In the genomic region with DNA sequence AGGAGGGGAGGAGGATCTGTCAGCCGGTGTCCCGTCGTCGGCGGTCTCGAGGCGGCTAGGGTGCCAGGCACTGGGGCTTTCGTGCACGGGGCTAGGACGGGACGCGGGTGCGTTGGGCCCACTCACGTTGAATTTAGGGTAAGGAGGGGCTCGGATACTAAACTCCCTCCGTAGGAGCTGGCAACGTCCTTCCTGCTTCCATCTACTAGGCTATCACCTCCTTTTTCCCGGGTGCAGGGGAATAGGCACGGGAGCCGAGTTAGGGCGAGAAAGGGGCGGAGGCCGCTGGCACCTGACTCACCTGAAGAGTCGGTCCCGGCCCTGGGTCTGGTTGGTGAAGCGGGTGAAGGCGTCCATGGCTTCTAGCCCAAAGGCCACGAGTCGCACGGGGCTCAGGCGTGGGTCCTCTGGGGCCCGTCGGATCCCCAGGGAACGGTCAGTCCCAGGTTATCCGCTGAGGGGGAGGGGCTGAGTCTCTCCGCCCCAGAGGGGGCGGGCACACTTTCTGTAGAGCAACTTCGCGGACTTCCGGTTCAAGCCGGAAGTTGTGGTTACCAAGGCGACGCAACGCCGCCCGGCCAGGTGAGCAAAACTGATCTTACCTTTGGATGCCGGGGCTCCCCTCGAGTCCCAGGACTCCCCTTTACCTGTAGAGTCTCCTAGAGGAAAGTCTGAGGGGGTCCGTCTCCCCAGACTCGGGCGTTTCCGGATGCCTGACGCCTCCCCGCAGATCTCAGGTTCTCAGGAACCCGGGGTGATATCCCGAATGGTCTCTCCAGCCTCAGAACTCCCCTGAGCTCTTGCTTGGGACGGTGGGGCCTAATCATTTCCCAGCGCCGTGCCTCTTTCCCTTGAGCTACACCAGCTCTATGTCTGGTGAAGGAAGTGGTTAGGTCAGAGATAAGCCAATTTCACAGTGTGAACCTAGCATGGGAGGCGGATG, we compare ENCODE assay signal across 8 cellular contexts. TPM values are rescaled to one million over a fixed set of nuclear protein-coding genes. Genes with fewer than 3 reads are reported as not detected.
DNase-seq lines count a peak whose midpoint lies in the region; ATAC-seq, FAIRE-seq and TF ChIP-seq lines count a peak whose summit lies in the region.

A gene with protein sequence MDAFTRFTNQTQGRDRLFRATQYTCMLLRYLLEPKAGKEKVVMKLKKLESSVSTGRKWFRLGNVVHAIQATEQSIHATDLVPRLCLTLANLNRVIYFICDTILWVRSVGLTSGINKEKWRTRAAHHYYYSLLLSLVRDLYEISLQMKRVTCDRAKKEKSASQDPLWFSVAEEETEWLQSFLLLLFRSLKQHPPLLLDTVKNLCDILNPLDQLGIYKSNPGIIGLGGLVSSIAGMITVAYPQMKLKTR (minus strand): TSS at position 479 of the 943 bp plus-strand sequence. CDS start 122 bp downstream, at position 357.
A gene (plus strand): TSS at position 536 of the 943 bp plus-strand sequence. CDS start 10,936 bp downstream, outside the sequence.

- 0 out of 3 replicates have a peak, but pooled peaks cover 5% of the 10 kb centered on the region for H3K4me1 ChIP-seq in A549

- no peak for TF ChIP-seq EP300 in A549 (IDR thresholded peaks at IDR 0.05)

- TF ChIP-seq RAD21 in A549 (conservative IDR thresholded peaks at IDR 0.05 in 1 of 2, IDR thresholded peaks at IDR 0.05 in 1 of 2) = no peak

- H3K9me3 ChIP-seq in A549 = no peaks in the 10 kb centered on the region

- no peak for FAIRE-seq in A549 (lab: Jason Lieb, UNC)

- whole genome bisulfite sequencing in A549 (ENCODE audit: missing lambda C conversion rate) = 3% methylated on average over 50 of the region's 60 CpGs

- peak within 1 kb of the TSS; percentile 82 for H3K4me3 ChIP-seq in A549

- TF ChIP-seq CTCF in A549 (IDR thresholded peaks at IDR 0.05) = no peak

- peak; percentile 82 for TF ChIP-seq POLR2A in A549 (IDR thresholded peaks at IDR 0.05; ENCODE audit: low read length)

- peak within 1 kb of the TSS; percentile 68 to 90 for H3K27ac ChIP-seq in A549

- DNase-seq in A549 (ENCODE audit: low read depth in 1 of 2, low spot score in 1 of 2) = peak; percentile 85 to 92
- DNase-seq in NCI-H2227 (lab: John Stamatoyannopoulos, UW; ENCODE audit: unreplicated experiment) = peak; percentile 82
- peak; percentile 66 for DNase-seq in activated CD4-positive, alpha-beta T cell treated with anti-CD3 and anti-CD28 coated beads for 1 hour
- peak; percentile 81 for DNase-seq in cerebellum (ENCODE audit: low spot score)
- peak; percentile 86 for DNase-seq in kidney tubule cell (ENCODE audit: low spot score)
- peak; percentile 44 to 69 for DNase-seq in stimulated activated CD4-positive, alpha-beta T cell treated with anti-CD3 and anti-CD28 coated beads, Interleukin-15, amount 100 ng/mL, for 48 hours (ENCODE audit: low read depth in 2 of 2)

- ATAC-seq in A549 (peak; percentile 98), GM18520 (IDR thresholded peaks at IDR 0.05; ENCODE audit: unreplicated experiment) (peak; percentile 77), HG03066 (IDR thresholded peaks at IDR 0.05; ENCODE audit: low read depth, unreplicated experiment) (peak; percentile 86)

- POLR2A ChIA-PET in A549 (lab: Yijun Ruan, JAX) = no interaction called here

- peak within 1 kb of the TSS; percentile 86 for H3K4me2 ChIP-seq in A549

- CTCF ChIA-PET in A549 (lab: Yijun Ruan, JAX) = interaction anchor here (0.6 to 2.3 kb wide), 2 partner anchors 13 to 44 kb away, joined by 3 to 9 read pairs; no protein-coding TSS in a partner anchor

TF ChIP-seq in A549, 52 proteins besides CTCF, POLR2A, EP300 and RAD21 (continues in another document):
- TF ChIP-seq EHF (CRISPR knock-in tag; IDR thresholded peaks at IDR 0.05) (no peak), NR3C1 (IDR thresholded peaks at IDR 0.05) (no peak), EHMT2 (IDR thresholded peaks at IDR 0.05; ENCODE audit: low read depth) (no peak), HEYL (CRISPR knock-in tag; IDR thresholded peaks at IDR 0.05) (no peak), NPAS2 (CRISPR knock-in tag; IDR thresholded peaks at IDR 0.05; ENCODE audit: borderline replicate concordance) (no peak), RARB (CRISPR knock-in tag; IDR thresholded peaks at IDR 0.05) (no peak), MAFK (IDR thresholded peaks at IDR 0.05; ENCODE audit: partially characterized antibody) (no peak), PHF8 (IDR thresholded peaks at IDR 0.05; ENCODE audit: borderline replicate concordance, low read depth) (peak; percentile 72), FOXS1 (CRISPR knock-in tag; IDR thresholded peaks at IDR 0.05) (no peak), SREBF2 (IDR thresholded peaks at IDR 0.05) (no peak), CBX2 (IDR thresholded peaks at IDR 0.05; ENCODE audit: borderline replicate concordance, low read depth) (no peak), CHD2 (IDR thresholded peaks at IDR 0.05; ENCODE audit: low read length, partially characterized antibody) (no peak), MAZ (IDR thresholded peaks at IDR 0.05; ENCODE audit: borderline replicate concordance, low read depth, low read length) (no peak), POLR2AphosphoS2 (conservative IDR thresholded peaks at IDR 0.05; ENCODE audit: low read length) (no peak), MYC (IDR thresholded peaks at IDR 0.05; ENCODE audit: borderline replicate concordance, low read length) (no peak), CBX8 (IDR thresholded peaks at IDR 0.05) (no peak), ZFP36 (IDR thresholded peaks at IDR 0.05; ENCODE audit: borderline replicate concordance, partially characterized antibody) (no peak), HOXB5 (CRISPR knock-in tag; IDR thresholded peaks at IDR 0.05) (no peak), FOSL2 (IDR thresholded peaks at IDR 0.05) (no peak), FOSL2 (CRISPR knock-in tag; IDR thresholded peaks at IDR 0.05) (no peak; the same call in 1 of the 2 replicates), SMC3 (IDR thresholded peaks at IDR 0.05) (no peak)
- TF ChIP-seq, protein P1, sequence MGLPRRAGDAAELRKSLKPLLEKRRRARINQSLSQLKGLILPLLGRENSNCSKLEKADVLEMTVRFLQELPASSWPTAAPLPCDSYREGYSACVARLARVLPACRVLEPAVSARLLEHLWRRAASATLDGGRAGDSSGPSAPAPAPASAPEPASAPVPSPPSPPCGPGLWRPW (IDR thresholded peaks at IDR 0.05) = no peak
- TF ChIP-seq, protein P2, sequence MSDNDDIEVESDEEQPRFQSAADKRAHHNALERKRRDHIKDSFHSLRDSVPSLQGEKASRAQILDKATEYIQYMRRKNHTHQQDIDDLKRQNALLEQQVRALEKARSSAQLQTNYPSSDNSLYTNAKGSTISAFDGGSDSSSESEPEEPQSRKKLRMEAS (IDR thresholded peaks at IDR 0.05) = peak; percentile 67
- TF ChIP-seq, protein P3, sequence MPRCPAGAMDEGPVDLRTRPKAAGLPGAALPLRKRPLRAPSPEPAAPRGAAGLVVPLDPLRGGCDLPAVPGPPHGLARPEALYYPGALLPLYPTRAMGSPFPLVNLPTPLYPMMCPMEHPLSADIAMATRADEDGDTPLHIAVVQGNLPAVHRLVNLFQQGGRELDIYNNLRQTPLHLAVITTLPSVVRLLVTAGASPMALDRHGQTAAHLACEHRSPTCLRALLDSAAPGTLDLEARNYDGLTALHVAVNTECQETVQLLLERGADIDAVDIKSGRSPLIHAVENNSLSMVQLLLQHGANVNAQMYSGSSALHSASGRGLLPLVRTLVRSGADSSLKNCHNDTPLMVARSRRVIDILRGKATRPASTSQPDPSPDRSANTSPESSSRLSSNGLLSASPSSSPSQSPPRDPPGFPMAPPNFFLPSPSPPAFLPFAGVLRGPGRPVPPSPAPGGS (IDR thresholded peaks at IDR 0.05) = no peak
- TF ChIP-seq, protein P4, sequence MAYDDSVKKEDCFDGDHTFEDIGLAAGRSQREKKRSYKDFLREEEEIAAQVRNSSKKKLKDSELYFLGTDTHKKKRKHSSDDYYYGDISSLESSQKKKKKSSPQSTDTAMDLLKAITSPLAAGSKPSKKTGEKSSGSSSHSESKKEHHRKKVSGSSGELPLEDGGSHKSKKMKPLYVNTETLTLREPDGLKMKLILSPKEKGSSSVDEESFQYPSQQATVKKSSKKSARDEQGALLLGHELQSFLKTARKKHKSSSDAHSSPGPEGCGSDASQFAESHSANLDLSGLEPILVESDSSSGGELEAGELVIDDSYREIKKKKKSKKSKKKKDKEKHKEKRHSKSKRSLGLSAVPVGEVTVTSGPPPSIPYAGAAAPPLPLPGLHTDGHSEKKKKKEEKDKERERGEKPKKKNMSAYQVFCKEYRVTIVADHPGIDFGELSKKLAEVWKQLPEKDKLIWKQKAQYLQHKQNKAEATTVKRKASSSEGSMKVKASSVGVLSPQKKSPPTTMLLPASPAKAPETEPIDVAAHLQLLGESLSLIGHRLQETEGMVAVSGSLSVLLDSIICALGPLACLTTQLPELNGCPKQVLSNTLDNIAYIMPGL (CRISPR knock-in tag; IDR thresholded peaks at IDR 0.05; ENCODE audit: borderline replicate concordance) = no peak
- TF ChIP-seq, protein P5, sequence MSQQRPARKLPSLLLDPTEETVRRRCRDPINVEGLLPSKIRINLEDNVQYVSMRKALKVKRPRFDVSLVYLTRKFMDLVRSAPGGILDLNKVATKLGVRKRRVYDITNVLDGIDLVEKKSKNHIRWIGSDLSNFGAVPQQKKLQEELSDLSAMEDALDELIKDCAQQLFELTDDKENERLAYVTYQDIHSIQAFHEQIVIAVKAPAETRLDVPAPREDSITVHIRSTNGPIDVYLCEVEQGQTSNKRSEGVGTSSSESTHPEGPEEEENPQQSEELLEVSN (IDR thresholded peaks at IDR 0.05; ENCODE audit: borderline replicate concordance, low read depth) = 0 out of 2 replicates have a peak, but pooled peaks have one; percentile 40

RNA-seq across cellular contexts. Expression of the first gene that starts in this region (rescaled TPM):
- polyA plus RNA-seq in A549 (2011; rRNA removed) = 8.1 and 11.3 TPM in 2 replicates
- polyA plus RNA-seq in A549 (2012; cell fraction: cytosol; rRNA removed) = 3.2 TPM in 2 replicates
- polyA plus RNA-seq in A549 (2012; cell fraction: nucleus; rRNA removed) = 1.7 and 2.0 TPM in 2 replicates
- polyA plus RNA-seq in A549 (2017; fragmentation: RNase III; extraction: RNeasy Plus Mini Kit Qiagen cat#74134 plus additional on column Dnase treatment) = 5.2 to 6.3 TPM (median 6.0 TPM) in 3 replicates
- 6.7 and 10.0 TPM in 2 replicates for polyA minus RNA-seq in A549 (2011; rRNA and poly(A)+ RNA removed)
- total RNA-seq in cerebellum = 7.8 TPM

RNA-seq across cellular contexts. Expression of the second gene that starts in this region (rescaled TPM):
- 0.26 and 0.38 TPM in 2 replicates for polyA plus RNA-seq in A549 (2011; rRNA removed)
- polyA plus RNA-seq in A549 (2012; cell fraction: cytosol; rRNA removed) = 0.09 and 0.12 TPM in 2 replicates
- polyA plus RNA-seq in A549 (2012; cell fraction: nucleus; rRNA removed) = 0.06 and 0.07 TPM in 2 replicates
- 0.10 to 0.16 TPM (median 0.12 TPM) in 3 replicates for polyA plus RNA-seq in A549 (2017; fragmentation: RNase III; extraction: RNeasy Plus Mini Kit Qiagen cat#74134 plus additional on column Dnase treatment)
- polyA minus RNA-seq in A549 (2011; rRNA and poly(A)+ RNA removed) = 0.19 and 0.29 TPM in 2 replicates
- 0.91 TPM for total RNA-seq in cerebellum

Comparison
In these comparisons a context has a peak if more than half of its experiments do, and no peak if none do; other contexts are left out.
1. Peak in every context shown above with its lines: DNase-seq, ATAC-seq, H3K4me3 ChIP-seq and H3K27ac ChIP-seq.